1 cellular context compared by ENCODE assay signal in genomic region chr20:63101781-63102719, GRCh38.
TF ChIP-seq lines count a peak whose summit lies in the region.

No MANE protein-coding gene starts in this region.

TF ChIP-seq in GM12878, 131 proteins besides CTCF, POLR2A, EP300 and RAD21 (continued from another document and continues in another):
- TF ChIP-seq CBX5 (IDR thresholded peaks at IDR 0.05; ENCODE audit: low read depth) (0 out of 2 replicates have a peak, but pooled peaks have one; percentile 17), TAF1 (IDR thresholded peaks at IDR 0.05; ENCODE audit: borderline replicate concordance, low read depth, low read length) (no peak), STAT1 (conservative IDR thresholded peaks at IDR 0.05) (no peak), RB1 (IDR thresholded peaks at IDR 0.05; ENCODE audit: borderline replicate concordance) (0 out of 2 replicates have a peak, but pooled peaks have one; percentile 18), BRCA1 (IDR thresholded peaks at IDR 0.05; ENCODE audit: low read depth, low read length) (no peak), CHD2 (IDR thresholded peaks at IDR 0.05; ENCODE audit: borderline replicate concordance, low read depth, low read length) (0 out of 2 replicates have a peak, but pooled peaks have one; percentile 31), NBN (IDR thresholded peaks at IDR 0.05) (no peak; the same call in 1 of the 2 replicates), BHLHE40 (IDR thresholded peaks at IDR 0.05; ENCODE audit: borderline replicate concordance in 1 of 2, low read depth in 2 of 2, low read length in 1 of 2) (peak; percentile 62 to 91; a peak in 3 of 4 replicates), SPI1 (IDR thresholded peaks at IDR 0.05; ENCODE audit: borderline replicate concordance, insufficient read depth, low read depth, low read length) (no peak), CUX1 (IDR thresholded peaks at IDR 0.05; ENCODE audit: insufficient replicate concordance, low read depth, low read length) (no peak), STAT3 (IDR thresholded peaks at IDR 0.05; ENCODE audit: low read depth, low read length) (no peak), PBX3 (IDR thresholded peaks at IDR 0.05; ENCODE audit: insufficient replicate concordance, low read depth, low read length) (no peak), ASH2L (IDR thresholded peaks at IDR 0.05; ENCODE audit: borderline replicate concordance, low read depth) (no peak), BCL11A (IDR thresholded peaks at IDR 0.05; ENCODE audit: low read depth, low read length) (no peak), HDAC6 (IDR thresholded peaks at IDR 0.05; ENCODE audit: unreplicated experiment) (no peak), ZNF274 (IDR thresholded peaks at IDR 0.05; ENCODE audit: insufficient read depth, insufficient read length) (no peak), GATAD2B (conservative IDR thresholded peaks at IDR 0.05; ENCODE audit: low read depth) (peak; percentile 67; the same call in 1 of the 2 replicates), EZH2 (IDR thresholded peaks at IDR 0.05; ENCODE audit: borderline replicate concordance, control insufficient read depth, low read depth, low read length) (no peak), RBBP5 (conservative IDR thresholded peaks at IDR 0.05) (no peak), PKNOX1 (IDR thresholded peaks at IDR 0.05) (peak; percentile 77), CBX3 (IDR thresholded peaks at IDR 0.05; ENCODE audit: borderline replicate concordance, low read depth) (no peak), SMARCA5 (IDR thresholded peaks at IDR 0.05) (no peak), ZNF384 (IDR thresholded peaks at IDR 0.05; ENCODE audit: borderline replicate concordance, low read depth, low read length) (no peak), SRF (IDR thresholded peaks at IDR 0.05; ENCODE audit: low read depth in 2 of 2, low read length in 2 of 2) (no peak), TCF12 (IDR thresholded peaks at IDR 0.05; ENCODE audit: low read depth, low read length) (no peak), REST (IDR thresholded peaks at IDR 0.05; ENCODE audit: low read depth, low read length) (no peak), NFIC (IDR thresholded peaks at IDR 0.05; ENCODE audit: low read depth, low read length) (no peak), HCFC1 (IDR thresholded peaks at IDR 0.05; ENCODE audit: low read length) (no peak), ZBED1 (IDR thresholded peaks at IDR 0.05; ENCODE audit: borderline replicate concordance) (no peak), ETV6 (conservative IDR thresholded peaks at IDR 0.05 in 1 of 2, IDR thresholded peaks at IDR 0.05 in 1 of 2; ENCODE audit: borderline replicate concordance in 1 of 2, low read depth in 1 of 2) (no peak), POLR2AphosphoS5 (IDR thresholded peaks at IDR 0.05; ENCODE audit: low read length) (no peak)
- TF ChIP-seq, protein P1, sequence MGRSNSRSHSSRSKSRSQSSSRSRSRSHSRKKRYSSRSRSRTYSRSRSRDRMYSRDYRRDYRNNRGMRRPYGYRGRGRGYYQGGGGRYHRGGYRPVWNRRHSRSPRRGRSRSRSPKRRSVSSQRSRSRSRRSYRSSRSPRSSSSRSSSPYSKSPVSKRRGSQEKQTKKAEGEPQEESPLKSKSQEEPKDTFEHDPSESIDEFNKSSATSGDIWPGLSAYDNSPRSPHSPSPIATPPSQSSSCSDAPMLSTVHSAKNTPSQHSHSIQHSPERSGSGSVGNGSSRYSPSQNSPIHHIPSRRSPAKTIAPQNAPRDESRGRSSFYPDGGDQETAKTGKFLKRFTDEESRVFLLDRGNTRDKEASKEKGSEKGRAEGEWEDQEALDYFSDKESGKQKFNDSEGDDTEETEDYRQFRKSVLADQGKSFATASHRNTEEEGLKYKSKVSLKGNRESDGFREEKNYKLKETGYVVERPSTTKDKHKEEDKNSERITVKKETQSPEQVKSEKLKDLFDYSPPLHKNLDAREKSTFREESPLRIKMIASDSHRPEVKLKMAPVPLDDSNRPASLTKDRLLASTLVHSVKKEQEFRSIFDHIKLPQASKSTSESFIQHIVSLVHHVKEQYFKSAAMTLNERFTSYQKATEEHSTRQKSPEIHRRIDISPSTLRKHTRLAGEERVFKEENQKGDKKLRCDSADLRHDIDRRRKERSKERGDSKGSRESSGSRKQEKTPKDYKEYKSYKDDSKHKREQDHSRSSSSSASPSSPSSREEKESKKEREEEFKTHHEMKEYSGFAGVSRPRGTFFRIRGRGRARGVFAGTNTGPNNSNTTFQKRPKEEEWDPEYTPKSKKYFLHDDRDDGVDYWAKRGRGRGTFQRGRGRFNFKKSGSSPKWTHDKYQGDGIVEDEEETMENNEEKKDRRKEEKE (IDR thresholded peaks at IDR 0.05), result no peak
- TF ChIP-seq, protein P2, sequence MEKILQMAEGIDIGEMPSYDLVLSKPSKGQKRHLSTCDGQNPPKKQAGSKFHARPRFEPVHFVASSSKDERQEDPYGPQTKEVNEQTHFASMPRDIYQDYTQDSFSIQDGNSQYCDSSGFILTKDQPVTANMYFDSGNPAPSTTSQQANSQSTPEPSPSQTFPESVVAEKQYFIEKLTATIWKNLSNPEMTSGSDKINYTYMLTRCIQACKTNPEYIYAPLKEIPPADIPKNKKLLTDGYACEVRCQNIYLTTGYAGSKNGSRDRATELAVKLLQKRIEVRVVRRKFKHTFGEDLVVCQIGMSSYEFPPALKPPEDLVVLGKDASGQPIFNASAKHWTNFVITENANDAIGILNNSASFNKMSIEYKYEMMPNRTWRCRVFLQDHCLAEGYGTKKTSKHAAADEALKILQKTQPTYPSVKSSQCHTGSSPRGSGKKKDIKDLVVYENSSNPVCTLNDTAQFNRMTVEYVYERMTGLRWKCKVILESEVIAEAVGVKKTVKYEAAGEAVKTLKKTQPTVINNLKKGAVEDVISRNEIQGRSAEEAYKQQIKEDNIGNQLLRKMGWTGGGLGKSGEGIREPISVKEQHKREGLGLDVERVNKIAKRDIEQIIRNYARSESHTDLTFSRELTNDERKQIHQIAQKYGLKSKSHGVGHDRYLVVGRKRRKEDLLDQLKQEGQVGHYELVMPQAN (conservative IDR thresholded peaks at IDR 0.05), result peak; percentile 17; the same call in 1 of the 2 replicates
- TF ChIP-seq, protein P3, sequence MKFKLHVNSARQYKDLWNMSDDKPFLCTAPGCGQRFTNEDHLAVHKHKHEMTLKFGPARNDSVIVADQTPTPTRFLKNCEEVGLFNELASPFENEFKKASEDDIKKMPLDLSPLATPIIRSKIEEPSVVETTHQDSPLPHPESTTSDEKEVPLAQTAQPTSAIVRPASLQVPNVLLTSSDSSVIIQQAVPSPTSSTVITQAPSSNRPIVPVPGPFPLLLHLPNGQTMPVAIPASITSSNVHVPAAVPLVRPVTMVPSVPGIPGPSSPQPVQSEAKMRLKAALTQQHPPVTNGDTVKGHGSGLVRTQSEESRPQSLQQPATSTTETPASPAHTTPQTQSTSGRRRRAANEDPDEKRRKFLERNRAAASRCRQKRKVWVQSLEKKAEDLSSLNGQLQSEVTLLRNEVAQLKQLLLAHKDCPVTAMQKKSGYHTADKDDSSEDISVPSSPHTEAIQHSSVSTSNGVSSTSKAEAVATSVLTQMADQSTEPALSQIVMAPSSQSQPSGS (IDR thresholded peaks at IDR 0.05; ENCODE audit: low read length), result no peak
- TF ChIP-seq, protein P4, sequence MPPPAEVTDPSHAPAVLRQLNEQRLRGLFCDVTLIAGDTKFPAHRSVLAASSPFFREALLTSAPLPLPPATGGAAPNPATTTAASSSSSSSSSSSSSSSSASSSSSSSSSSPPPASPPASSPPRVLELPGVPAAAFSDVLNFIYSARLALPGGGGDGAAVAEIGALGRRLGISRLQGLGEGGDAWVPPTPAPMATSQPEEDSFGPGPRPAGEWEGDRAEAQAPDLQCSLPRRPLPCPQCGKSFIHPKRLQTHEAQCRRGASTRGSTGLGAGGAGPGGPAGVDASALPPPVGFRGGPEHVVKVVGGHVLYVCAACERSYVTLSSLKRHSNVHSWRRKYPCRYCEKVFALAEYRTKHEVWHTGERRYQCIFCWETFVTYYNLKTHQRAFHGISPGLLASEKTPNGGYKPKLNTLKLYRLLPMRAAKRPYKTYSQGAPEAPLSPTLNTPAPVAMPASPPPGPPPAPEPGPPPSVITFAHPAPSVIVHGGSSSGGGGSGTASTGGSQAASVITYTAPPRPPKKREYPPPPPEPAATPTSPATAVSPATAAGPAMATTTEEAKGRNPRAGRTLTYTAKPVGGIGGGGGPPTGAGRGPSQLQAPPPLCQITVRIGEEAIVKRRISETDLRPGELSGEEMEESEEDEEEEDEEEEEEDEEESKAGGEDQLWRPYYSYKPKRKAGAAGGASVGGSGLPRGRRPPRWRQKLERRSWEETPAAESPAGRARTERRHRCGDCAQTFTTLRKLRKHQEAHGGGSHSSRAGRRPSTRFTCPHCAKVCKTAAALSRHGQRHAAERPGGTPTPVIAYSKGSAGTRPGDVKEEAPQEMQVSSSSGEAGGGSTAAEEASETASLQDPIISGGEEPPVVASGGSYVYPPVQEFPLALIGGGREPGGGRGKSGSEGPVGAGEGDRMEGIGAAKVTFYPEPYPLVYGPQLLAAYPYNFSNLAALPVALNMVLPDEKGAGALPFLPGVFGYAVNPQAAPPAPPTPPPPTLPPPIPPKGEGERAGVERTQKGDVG (CRISPR knock-in tag; IDR thresholded peaks at IDR 0.05), result no peak
- TF ChIP-seq, protein P5, sequence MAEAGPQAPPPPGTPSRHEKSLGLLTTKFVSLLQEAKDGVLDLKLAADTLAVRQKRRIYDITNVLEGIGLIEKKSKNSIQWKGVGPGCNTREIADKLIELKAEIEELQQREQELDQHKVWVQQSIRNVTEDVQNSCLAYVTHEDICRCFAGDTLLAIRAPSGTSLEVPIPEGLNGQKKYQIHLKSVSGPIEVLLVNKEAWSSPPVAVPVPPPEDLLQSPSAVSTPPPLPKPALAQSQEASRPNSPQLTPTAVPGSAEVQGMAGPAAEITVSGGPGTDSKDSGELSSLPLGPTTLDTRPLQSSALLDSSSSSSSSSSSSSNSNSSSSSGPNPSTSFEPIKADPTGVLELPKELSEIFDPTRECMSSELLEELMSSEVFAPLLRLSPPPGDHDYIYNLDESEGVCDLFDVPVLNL (IDR thresholded peaks at IDR 0.05; ENCODE audit: low read depth, low read length), result no peak
